Comparison of ENCODE assay signal across 24 cellular contexts in genomic region chr9:91383577-91383976, GRCh38. TPM values are rescaled to one million over a fixed set of nuclear protein-coding genes. Genes with fewer than 3 reads are reported as not detected.
DNase-seq lines count a peak whose midpoint lies in the region; ATAC-seq, FAIRE-seq and TF ChIP-seq lines count a peak whose summit lies in the region.
"Had no signal": no experiment of that assay in that cellular context is flagged by ENCODE, and none has a peak within 500 bp of the region (broad histone marks: within the 10 kb centered on the region; RNA-seq: fewer than 3 reads in every experiment).

No MANE protein-coding gene starts in this region.

- H3K4me1 ChIP-seq in kidney (ENCODE audit: control insufficient read depth in 1 of 2, insufficient read depth in 1 of 2, low read depth in 1 of 2, low read length in 2 of 2): no peaks in the 10 kb centered on the region
- H3K4me1 ChIP-seq: A549, BE2C had no signal

- no peak for ATAC-seq in HG03460 (IDR thresholded peaks at IDR 0.05; ENCODE audit: unreplicated experiment)
- ATAC-seq: A549, GM23338, HCT116 had no signal

- in situ Hi-C loops in SK-MEL-5 (cut with HindIII; ENCODE audit: low pct_unique_long_range_greater_than_20kb, low sequenced_read_pairs): no loop called here

- no peak overlapping the region for H3K27ac ChIP-seq in kidney (ENCODE audit: low read depth in 2 of 2, low read length in 2 of 2)
- H3K27ac ChIP-seq: 22Rv1; A549; BLaER1 treated with 17β-estradiol and CSF1 and Interleukin-3, amounts not matched to agents 10 nM and 100 nM had no signal

- intact Hi-C loops in kidney (cut with DNase I): no loop called here

- no peaks in the 10 kb centered on the region for H3K36me3 ChIP-seq in kidney (ENCODE audit: control insufficient read depth in 1 of 2, insufficient read depth in 2 of 2, low read length in 2 of 2)
- H3K36me3 ChIP-seq: BE2C; BLaER1 treated with 17β-estradiol and CSF1 and Interleukin-3, amounts not matched to agents 10 nM and 100 nM had no signal

- FAIRE-seq in A204.1 (lab: Jason Lieb, UNC): peak; percentile 68
- peak; percentile 30 for FAIRE-seq in kidney (lab: Jason Lieb, UNC)
- FAIRE-seq: A549, GM12891, GM18507 had no signal

- H3K4me3 ChIP-seq in kidney (ENCODE audit: low read length in 2 of 2): no peak overlapping the region
- H3K4me3 ChIP-seq: A549; BLaER1 treated with 17β-estradiol and CSF1 and Interleukin-3, amounts not matched to agents 10 nM and 100 nM; GM23338 had no signal

- H3K9me3 ChIP-seq in kidney (ENCODE audit: control insufficient read depth in 1 of 2, low read length in 2 of 2): no peaks in the 10 kb centered on the region
- H3K9me3 ChIP-seq: A549, BE2C had no signal

- no peak overlapping the region for H3K9ac ChIP-seq in kidney (ENCODE audit: low read length in 2 of 2)
- H3K9ac ChIP-seq: BLaER1 treated with 17β-estradiol and CSF1 and Interleukin-3, amounts not matched to agents 10 nM and 100 nM had no signal

- no peak for TF ChIP-seq CTCF in kidney (IDR thresholded peaks at IDR 0.05; ENCODE audit: borderline replicate concordance, extremely low read depth, insufficient read depth)

- DNase-seq in SK-MEL-5 (ENCODE audit: low read depth, low spot score) (peak; percentile 51), kidney (no peak), SW 1271 (lab: John Stamatoyannopoulos, UW) (no peak)
- DNase-seq in activated CD4-positive, alpha-beta T cell treated with anti-CD3 and anti-CD28 coated beads, Interleukin-2, amount 50 U/mL, for 1 hour: no peak
- DNase-seq: ACHN; AML-193; BE2C; Calu3; CD4-positive, alpha-beta T cell; CD8-positive, alpha-beta memory T cell; COR-L47; DMS53; DMS79 treated with DMSO at 0.1 percent for 48 hours; GF-D8; H9 had no signal

RNA-seq across cellular contexts. Expression of gene AUH, which starts 21.9 kb away (rescaled TPM):
- total RNA-seq in SK-MEL-5 (2014; rRNA removed; shearing (Covaris generic)): 29.7 and 29.9 TPM in 2 replicates
- 18.0 and 19.0 TPM in 2 replicates for polyA plus RNA-seq in SK-MEL-5 (2015; cell fraction: cytosol; rRNA removed)
- 29.8 and 52.7 TPM in 2 replicates for polyA plus RNA-seq in SK-MEL-5 (2015; cell fraction: nucleus; rRNA removed)
- 31.6 TPM for total RNA-seq in kidney
- polyA plus RNA-seq in kidney (ENCODE audit: insufficient read depth, low read depth, low replicate concordance): 63.5 TPM

RNA-seq across cellular contexts. Expression of gene NFIL3, which starts 40.1 kb away (rescaled TPM):
- total RNA-seq in SK-MEL-5 (2014; rRNA removed; shearing (Covaris generic)): 10.1 and 11.3 TPM in 2 replicates
- 13.9 and 16.2 TPM in 2 replicates for polyA plus RNA-seq in SK-MEL-5 (2015; cell fraction: cytosol; rRNA removed)
- polyA plus RNA-seq in SK-MEL-5 (2015; cell fraction: nucleus; rRNA removed): 12.7 and 13.2 TPM in 2 replicates
- 31.3 TPM for total RNA-seq in kidney
- polyA plus RNA-seq in kidney (ENCODE audit: insufficient read depth, low read depth, low replicate concordance): 16.7 TPM
